8 cellular contexts compared by ENCODE assay signal in genomic region chr1:220690140-220691038, GRCh38. TPM values are rescaled to one million over a fixed set of nuclear protein-coding genes. Genes with fewer than 3 reads are reported as not detected.
A peak's percentile ranks its signal among the peaks of the same experiment; 100 is the strongest.
DNase-seq lines count a peak whose midpoint lies in the region; ATAC-seq and TF ChIP-seq lines count a peak whose summit lies in the region.

A gene with protein sequence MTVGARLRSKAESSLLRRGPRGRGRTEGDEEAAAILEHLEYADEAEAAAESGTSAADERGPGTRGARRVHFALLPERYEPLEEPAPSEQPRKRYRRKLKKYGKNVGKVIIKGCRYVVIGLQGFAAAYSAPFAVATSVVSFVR (plus strand): TSS chr1:220690363. CDS start chr1:220690403, 40 bp downstream.

- no peaks in the 10 kb centered on the region for H3K9me2 ChIP-seq in DOHH2 (replicated peaks; ENCODE audit: control insufficient read depth, low read length)

- WGBS in heart right ventricle, 2 donors = 1 to 2% methylated on average over 83 to 90 of the region's 93 CpGs
- WGBS in prostate gland = 3% methylated on average over 66 of the region's 93 CpGs

- H3K27ac ChIP-seq in DOHH2 (ENCODE audit: low read depth, low read length) = no peak within 1 kb of the TSS
- no peak within 1 kb of the TSS for H3K27ac ChIP-seq in KMS-11
- peak within 1 kb of the TSS; percentile 2 to 87 (median 76) for H3K27ac ChIP-seq in heart right ventricle
- peak within 1 kb of the TSS; percentile 75 to 78 for H3K27ac ChIP-seq in prostate gland
- peak within 1 kb of the TSS; percentile 77 for H3K27ac ChIP-seq in upper lobe of right lung

- peaks cover 3% of the 10 kb centered on the region; the same call in 1 of the 2 replicates for H3K9me3 ChIP-seq in DOHH2 (ENCODE audit: control insufficient read depth, insufficient read depth, low read length)
- H3K9me3 ChIP-seq in heart right ventricle = no peaks in the 10 kb centered on the region
- no peaks in the 10 kb centered on the region for H3K9me3 ChIP-seq in prostate gland
- H3K9me3 ChIP-seq in upper lobe of right lung = no peaks in the 10 kb centered on the region

- H3K79me2 ChIP-seq in DOHH2 (ENCODE audit: control insufficient read depth, low read length) (no peaks in the 10 kb centered on the region), KMS-11 (ENCODE audit: insufficient read depth, low read depth) (no peaks in the 10 kb centered on the region)

- ATAC-seq in GM21723 (IDR thresholded peaks at IDR 0.05; ENCODE audit: unreplicated experiment) = peak; percentile 99
- ATAC-seq in heart right ventricle = peak; percentile 94 to 98 (median 96)
- peak; percentile 99 for ATAC-seq in upper lobe of right lung

- H3K4me3 ChIP-seq in DOHH2 (ENCODE audit: low read length) (no peak within 1 kb of the TSS), KMS-11 (IDR thresholded peaks at IDR 0.05; ENCODE audit: insufficient read depth, low read depth, low read length) (no peak within 1 kb of the TSS), heart right ventricle (peak within 1 kb of the TSS; percentile 51 to 93 (median 76)), prostate gland (peak within 1 kb of the TSS; percentile 77 to 90), upper lobe of right lung (peak within 1 kb of the TSS; percentile 74)

- H3F3A ChIP-seq in DOHH2 (ENCODE audit: control insufficient read depth, insufficient read depth) = no peaks in the 10 kb centered on the region

- intact Hi-C loops in heart right ventricle (cut with DNase I) = loop anchor here in 9 of 10 donors (1.0 to 5.0 kb wide), 7 partner anchors 42 to 87 kb away; no protein-coding TSS in a partner anchor
- intact Hi-C loops in prostate gland (cut with DNase I) = loop anchor here (5.0 kb wide), 2 partner anchors 42 to 87 kb away; no protein-coding TSS in a partner anchor
- intact Hi-C loops in upper lobe of right lung (cut with DNase I) = no loop called here

- H3K36me3 ChIP-seq in DOHH2 (ENCODE audit: control insufficient read depth, low read length) (no peaks in the 10 kb centered on the region), KMS-11 (ENCODE audit: insufficient read depth) (no peaks in the 10 kb centered on the region), heart right ventricle (no peaks in the 10 kb centered on the region), prostate gland (no peaks in the 10 kb centered on the region), upper lobe of right lung (no peaks in the 10 kb centered on the region)

- TF ChIP-seq CTCF in DOHH2 (IDR thresholded peaks at IDR 0.05; ENCODE audit: low read depth, low read length, poor library complexity, severe bottlenecking) (peak; percentile 29), KMS-11 (conservative IDR thresholded peaks at IDR 0.05; ENCODE audit: low read depth, low read length) (peak; percentile 62), heart right ventricle (IDR thresholded peaks at IDR 0.05) (peak; percentile 97 to 100 (median 99)), prostate gland (IDR thresholded peaks at IDR 0.05) (peak; percentile 90 to 98 (median 94)), upper lobe of right lung (IDR thresholded peaks at IDR 0.05) (peak; percentile 98)

- no peak within 1 kb of the TSS for H3K4me2 ChIP-seq in DOHH2 (ENCODE audit: low read length)
- H3K4me2 ChIP-seq in KMS-11 = no peak within 1 kb of the TSS; the same call in 1 of the 2 replicates

- H4K20me1 ChIP-seq in DOHH2 (ENCODE audit: control insufficient read depth, insufficient read depth, low read depth, low read length) = no peaks in the 10 kb centered on the region
- H4K20me1 ChIP-seq in KMS-11 (ENCODE audit: insufficient read depth) = no peaks in the 10 kb centered on the region

- DNase-seq in SK-N-DZ (ENCODE audit: low spot score) (peak; percentile 59), heart right ventricle (peak; percentile 70 to 83), prostate gland (ENCODE audit: low spot score) (peak; percentile 75), upper lobe of right lung (peak; percentile 89)
- peak; percentile 41 for DNase-seq in activated naive CD8-positive, alpha-beta T cell treated with anti-CD3 and anti-CD28 coated beads, Interleukin-2, amount 50 U/mL, for 16 hours (ENCODE audit: low read depth, low spot score)

- peak within 1 kb of the TSS; percentile 42; the same call in 1 of the 2 replicates for H2AFZ ChIP-seq in KMS-11 (ENCODE audit: low read depth)

- H3K27me3 ChIP-seq in DOHH2 (ENCODE audit: control insufficient read depth, low read length) (no peaks in the 10 kb centered on the region), KMS-11 (ENCODE audit: insufficient read depth, low read depth) (no peaks in the 10 kb centered on the region), heart right ventricle (peaks cover 0 to 27% (median 0%) of the 10 kb centered on the region in 7 donors), prostate gland (replicated peaks; ENCODE audit: insufficient read depth) (no peaks in the 10 kb centered on the region), upper lobe of right lung (no peaks in the 10 kb centered on the region)

- H3K4me1 ChIP-seq in DOHH2 (ENCODE audit: control insufficient read depth, low read length) (no peaks in the 10 kb centered on the region), KMS-11 (ENCODE audit: low read depth, poor library complexity, severe bottlenecking) (no peaks in the 10 kb centered on the region), heart right ventricle (peaks cover 0 to 25% (median 14%) of the 10 kb centered on the region in 9 donors), prostate gland (replicated peaks) (no peaks in the 10 kb centered on the region), upper lobe of right lung (peaks cover 13% of the 10 kb centered on the region)

- TF ChIP-seq POLR2A in prostate gland (IDR thresholded peaks at IDR 0.05) = peak; percentile 51

- H3K9ac ChIP-seq in KMS-11 = no peak within 1 kb of the TSS

RNA-seq across cellular contexts. Expression of the gene that starts here (rescaled TPM):
- 0.29 and 0.66 TPM in 2 replicates for polyA plus RNA-seq in SK-N-DZ (2014; cell fraction: cytosol; rRNA removed)
- polyA plus RNA-seq in SK-N-DZ (2014; cell fraction: nucleus; rRNA removed) = 0.10 and 0.11 TPM in 2 replicates
- 10 to 100 TPM in 7 of 10 donors, 1 to 10 TPM in 3; 6.2 to 24.8 (median 12.5) TPM for total RNA-seq in heart right ventricle
- 10 to 100 TPM; 13.3 to 20.0 TPM for polyA plus RNA-seq in heart right ventricle
- total RNA-seq in prostate gland = 10 to 100 TPM; 26.9 to 79.4 TPM
- total RNA-seq in upper lobe of right lung = 35.3 TPM

Comparison
In these comparisons a context has a peak if more than half of its experiments do, and no peak if none do; other contexts are left out.
1. H3K27ac ChIP-seq: peak in heart right ventricle (10 of 10), prostate gland (2 of 2) and upper lobe of right lung (single experiment); none in DOHH2 (single experiment) and KMS-11 (single experiment).
2. H3K4me3 ChIP-seq: peak in heart right ventricle (10 of 10), prostate gland (2 of 2) and upper lobe of right lung (single experiment); none in DOHH2 (single experiment) and KMS-11 (single experiment).
3. CTCF ChIP-seq: peak in every context shown above with its lines; median percentile 99 in heart right ventricle; 98 in upper lobe of right lung; 94 in prostate gland; 62 in KMS-11; 29 in DOHH2.
4. Peak in every context shown above with its lines, with median percentiles within 50 percentile points of each other: ATAC-seq and DNase-seq.